In the genomic region with DNA sequence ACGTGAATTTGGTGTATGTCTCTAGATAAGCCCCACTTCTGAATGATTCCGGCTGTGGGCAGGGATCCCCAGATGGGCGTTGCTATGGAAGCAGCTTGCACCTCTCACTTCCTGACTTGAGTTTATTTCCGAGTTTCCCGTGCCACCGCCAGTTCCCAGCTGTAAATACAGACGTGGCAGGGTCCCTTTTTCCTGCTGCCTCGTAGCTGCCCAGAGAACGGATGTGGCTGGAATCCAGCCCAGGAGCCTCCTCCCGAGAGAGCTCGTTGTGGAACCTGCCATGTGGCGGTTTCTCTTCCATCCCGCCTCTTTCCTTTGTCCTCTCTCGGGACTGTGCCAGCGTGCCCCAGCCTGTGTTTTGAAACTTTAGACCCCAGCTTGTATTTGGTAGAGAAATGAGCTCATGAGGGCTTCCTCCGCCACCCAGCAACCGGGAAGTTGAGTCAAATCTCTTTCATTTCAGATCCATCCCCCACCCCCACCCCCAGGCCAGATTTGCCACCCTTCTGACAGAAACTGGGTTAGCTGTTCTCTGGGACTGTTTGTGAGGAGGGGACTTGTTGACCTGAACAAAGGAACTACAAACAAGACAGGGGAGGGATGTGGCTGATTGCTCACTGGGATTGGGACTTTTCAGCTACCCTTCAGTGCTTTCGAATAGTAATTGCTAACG, we compare ENCODE assay signal across 8 cellular contexts.
DNase-seq lines count a peak whose midpoint lies in the region; ATAC-seq, FAIRE-seq and TF ChIP-seq lines count a peak whose summit lies in the region.

No MANE protein-coding gene starts in this region.

- in situ Hi-C loops in HepG2 (cut with HindIII; ENCODE audit: extremely low pct_ligation_motif_present, low pct_unique_long_range_greater_than_20kb), result no loop called here

- H3K36me3 ChIP-seq in liver (ENCODE audit: control insufficient read depth in 4 of 4, insufficient read depth in 3 of 4, low read depth in 1 of 4, low read length in 3 of 4) (no peaks in the 10 kb centered on the region), HepG2 (replicated peaks in 1 of 2; ENCODE audit: control insufficient read depth in 1 of 2, insufficient read depth in 2 of 2, low read length in 2 of 2) (no peaks in the 10 kb centered on the region), ovary (no peaks in the 10 kb centered on the region)

- CTCF ChIA-PET in HepG2 (lab: Yijun Ruan, JAX; ENCODE audit: low intra/inter-chr PET ratio, low total read pairs), result no interaction called here

- H4K20me1 ChIP-seq in HepG2 (ENCODE audit: insufficient read depth, low read length), result 0 out of 2 replicates have a peak, but pooled peaks cover 2% of the 10 kb centered on the region

- peak overlapping the region in 1 of 3 donors; percentile 8 for H3K4me3 ChIP-seq in liver (ENCODE audit: low read depth in 1 of 3, low read length in 3 of 3)
- no peak overlapping the region for H3K4me3 ChIP-seq in HepG2 (replicated peaks in 1 of 3; ENCODE audit: insufficient read depth in 1 of 3, low read depth in 2 of 3, low read length in 3 of 3)
- peak overlapping the region; percentile 43 for H3K4me3 ChIP-seq in ovary

- no TSS peak for BruUV-seq in HepG2 (replicated peaks; lab: Mats Ljungman, UMichigan)

- FAIRE-seq in HepG2 (lab: Jason Lieb, UNC), result no peak

- H2AFZ ChIP-seq in HepG2 (ENCODE audit: low read length), result no peak overlapping the region

- POLR2A ChIA-PET in HepG2 (lab: Yijun Ruan, JAX), result no interaction called here

- no peak for TF ChIP-seq CTCF in liver (IDR thresholded peaks at IDR 0.05; ENCODE audit: low read depth, low read length, missing input control)
- no peak for TF ChIP-seq CTCF in HepG2 (CRISPR knock-in tag; IDR thresholded peaks at IDR 0.05)
- no peak for TF ChIP-seq CTCF in ovary (IDR thresholded peaks at IDR 0.05)

- no peak overlapping the region for H3K4me2 ChIP-seq in HepG2 (ENCODE audit: low read depth, low read length)

- TF ChIP-seq EP300 in HepG2 (IDR thresholded peaks at IDR 0.05; ENCODE audit: low read depth in 2 of 2, low read length in 2 of 2) (no peak), HepG2 (CRISPR knock-in tag; IDR thresholded peaks at IDR 0.05; ENCODE audit: borderline replicate concordance) (no peak), ovary (IDR thresholded peaks at IDR 0.05) (no peak)

- no peak overlapping the region for H3K4me3 Mint-ChIP-seq in activated T-cell treated with anti-CD3 and anti-CD28 coated beads, Interleukin-2, amount 50 U/mL, for 4 hours

- no peak for DNase-seq in HepG2 (ENCODE audit: low spot score)
- peak; percentile 94 for DNase-seq in NCI-H2171 (lab: John Stamatoyannopoulos, UW)
- no peak for DNase-seq in activated T-cell treated with anti-CD3 and anti-CD28 coated beads, Interleukin-2, amount 50 U/mL, for 4 hours
- DNase-seq in glomerular endothelial cell (ENCODE audit: extremely low read depth, low read depth, low spot score), result peak; percentile 93
- peak; percentile 48 to 69 (median 61) for DNase-seq in ovary
- DNase-seq in NOMO-1 treated with DMSO at 0.1 percent for 48 hours (lab: John Stamatoyannopoulos, UW; ENCODE audit: unreplicated experiment), result no peak

- 52% methylated on average over 19 of the region's 19 CpGs for WGBS in liver
- WGBS in HepG2 (ENCODE audit: low lambda C conversion rate), result 93% methylated on average over 19 of the region's 19 CpGs
- WGBS in ovary, 3 donors, result 2 to 5% (median 4%) methylated on average over 19 of the region's 19 CpGs

- peaks cover 15% of the 10 kb centered on the region for H3K4me1 Mint-ChIP-seq in activated T-cell treated with anti-CD3 and anti-CD28 coated beads, Interleukin-2, amount 50 U/mL, for 4 hours (ENCODE audit: low read depth)

- H3K79me2 ChIP-seq in HepG2 (ENCODE audit: insufficient read depth, low read length), result peaks cover 5% of the 10 kb centered on the region

- no peaks in the 10 kb centered on the region for H3K36me3 Mint-ChIP-seq in activated T-cell treated with anti-CD3 and anti-CD28 coated beads, Interleukin-2, amount 50 U/mL, for 4 hours (ENCODE audit: insufficient read depth)

- intact Hi-C loops in HepG2 (cut with micrococcal nuclease; ENCODE audit: unreplicated experiment) (no loop called here), ovary (cut with DNase I) (no loop called here)

- no peaks in the 10 kb centered on the region for H3K9me3 Mint-ChIP-seq in activated T-cell treated with anti-CD3 and anti-CD28 coated beads, Interleukin-2, amount 50 U/mL, for 4 hours

- H3K27me3 ChIP-seq in liver (ENCODE audit: control insufficient read depth in 4 of 4, insufficient read depth in 4 of 4, low read length in 3 of 4) (no peaks in the 10 kb centered on the region), HepG2 (ENCODE audit: control insufficient read depth in 1 of 2, insufficient read depth in 2 of 2, low read length in 2 of 2) (no peaks in the 10 kb centered on the region; a peak in 1 of 5 replicates), ovary (no peaks in the 10 kb centered on the region)

- H3K9ac ChIP-seq in liver (ENCODE audit: low read depth in 1 of 2, low read length in 2 of 2) (no peak overlapping the region), HepG2 (ENCODE audit: insufficient read depth, low read depth, low read length) (no peak overlapping the region)

- H3K9me3 ChIP-seq in liver (ENCODE audit: control insufficient read depth in 4 of 4, low read length in 3 of 4) (no peaks in the 10 kb centered on the region), HepG2 (ENCODE audit: low read length) (no peaks in the 10 kb centered on the region), ovary (no peaks in the 10 kb centered on the region)

- ATAC-seq in HepG2, result no peak
- peak; percentile 66 to 77 for ATAC-seq in activated T-cell treated with anti-CD3 and anti-CD28 coated beads, Interleukin-2, amount 50 U/mL, for 4 hours
- no peak for ATAC-seq in HG02759 (IDR thresholded peaks at IDR 0.05; ENCODE audit: unreplicated experiment)

- H3K4me1 ChIP-seq in liver (ENCODE audit: control insufficient read depth in 4 of 4, insufficient read depth in 4 of 4, low read length in 3 of 4) (no peaks in the 10 kb centered on the region), HepG2 (ENCODE audit: insufficient read depth, low read length) (peaks cover 15% of the 10 kb centered on the region), ovary (ENCODE audit: insufficient read depth) (peaks cover 7% of the 10 kb centered on the region)

- no peak for TF ChIP-seq POLR2A in HepG2 (IDR thresholded peaks at IDR 0.05; ENCODE audit: insufficient read depth in 1 of 2, low read depth in 2 of 2, low read length in 2 of 2)
- no peak for TF ChIP-seq POLR2A in ovary (IDR thresholded peaks at IDR 0.05)

- H3K27ac ChIP-seq in liver (ENCODE audit: low read depth in 1 of 2, low read length in 2 of 2) (peak overlapping the region; percentile 62 to 64), HepG2 (ENCODE audit: extremely low read length, insufficient read depth, low read length) (no peak overlapping the region), ovary (peak overlapping the region; percentile 26 to 45)

- TF ChIP-seq RAD21 in liver (IDR thresholded peaks at IDR 0.05), result no peak
- TF ChIP-seq RAD21 in HepG2 (CRISPR knock-in tag; IDR thresholded peaks at IDR 0.05), result no peak

- no peaks in the 10 kb centered on the region for H3K27me3 Mint-ChIP-seq in activated T-cell treated with anti-CD3 and anti-CD28 coated beads, Interleukin-2, amount 50 U/mL, for 4 hours (ENCODE audit: low read depth)

TF ChIP-seq in liver, 16 proteins besides CTCF, POLR2A, EP300 and RAD21:
- TF ChIP-seq GABPA (IDR thresholded peaks at IDR 0.05 in 1 of 2, conservative IDR thresholded peaks at IDR 0.05 in 1 of 2) (no peak), SP1 (IDR thresholded peaks at IDR 0.05) (peak; percentile 22), HNF4A (conservative IDR thresholded peaks at IDR 0.05) (no peak), FOXA1 (IDR thresholded peaks at IDR 0.05) (no peak), TAF1 (conservative IDR thresholded peaks at IDR 0.05) (no peak)
- TF ChIP-seq, protein P1, sequence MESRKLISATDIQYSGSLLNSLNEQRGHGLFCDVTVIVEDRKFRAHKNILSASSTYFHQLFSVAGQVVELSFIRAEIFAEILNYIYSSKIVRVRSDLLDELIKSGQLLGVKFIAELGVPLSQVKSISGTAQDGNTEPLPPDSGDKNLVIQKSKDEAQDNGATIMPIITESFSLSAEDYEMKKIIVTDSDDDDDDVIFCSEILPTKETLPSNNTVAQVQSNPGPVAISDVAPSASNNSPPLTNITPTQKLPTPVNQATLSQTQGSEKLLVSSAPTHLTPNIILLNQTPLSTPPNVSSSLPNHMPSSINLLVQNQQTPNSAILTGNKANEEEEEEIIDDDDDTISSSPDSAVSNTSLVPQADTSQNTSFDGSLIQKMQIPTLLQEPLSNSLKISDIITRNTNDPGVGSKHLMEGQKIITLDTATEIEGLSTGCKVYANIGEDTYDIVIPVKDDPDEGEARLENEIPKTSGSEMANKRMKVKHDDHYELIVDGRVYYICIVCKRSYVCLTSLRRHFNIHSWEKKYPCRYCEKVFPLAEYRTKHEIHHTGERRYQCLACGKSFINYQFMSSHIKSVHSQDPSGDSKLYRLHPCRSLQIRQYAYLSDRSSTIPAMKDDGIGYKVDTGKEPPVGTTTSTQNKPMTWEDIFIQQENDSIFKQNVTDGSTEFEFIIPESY (IDR thresholded peaks at IDR 0.05), result no peak

TF ChIP-seq in HepG2, 621 proteins besides CTCF, POLR2A, EP300 and RAD21 (continues in another document):
- TF ChIP-seq ZNF614 (CRISPR knock-in tag; IDR thresholded peaks at IDR 0.05; ENCODE audit: borderline replicate concordance) (no peak), JUND (CRISPR knock-in tag; IDR thresholded peaks at IDR 0.05) (no peak)
- TF ChIP-seq, protein P2, sequence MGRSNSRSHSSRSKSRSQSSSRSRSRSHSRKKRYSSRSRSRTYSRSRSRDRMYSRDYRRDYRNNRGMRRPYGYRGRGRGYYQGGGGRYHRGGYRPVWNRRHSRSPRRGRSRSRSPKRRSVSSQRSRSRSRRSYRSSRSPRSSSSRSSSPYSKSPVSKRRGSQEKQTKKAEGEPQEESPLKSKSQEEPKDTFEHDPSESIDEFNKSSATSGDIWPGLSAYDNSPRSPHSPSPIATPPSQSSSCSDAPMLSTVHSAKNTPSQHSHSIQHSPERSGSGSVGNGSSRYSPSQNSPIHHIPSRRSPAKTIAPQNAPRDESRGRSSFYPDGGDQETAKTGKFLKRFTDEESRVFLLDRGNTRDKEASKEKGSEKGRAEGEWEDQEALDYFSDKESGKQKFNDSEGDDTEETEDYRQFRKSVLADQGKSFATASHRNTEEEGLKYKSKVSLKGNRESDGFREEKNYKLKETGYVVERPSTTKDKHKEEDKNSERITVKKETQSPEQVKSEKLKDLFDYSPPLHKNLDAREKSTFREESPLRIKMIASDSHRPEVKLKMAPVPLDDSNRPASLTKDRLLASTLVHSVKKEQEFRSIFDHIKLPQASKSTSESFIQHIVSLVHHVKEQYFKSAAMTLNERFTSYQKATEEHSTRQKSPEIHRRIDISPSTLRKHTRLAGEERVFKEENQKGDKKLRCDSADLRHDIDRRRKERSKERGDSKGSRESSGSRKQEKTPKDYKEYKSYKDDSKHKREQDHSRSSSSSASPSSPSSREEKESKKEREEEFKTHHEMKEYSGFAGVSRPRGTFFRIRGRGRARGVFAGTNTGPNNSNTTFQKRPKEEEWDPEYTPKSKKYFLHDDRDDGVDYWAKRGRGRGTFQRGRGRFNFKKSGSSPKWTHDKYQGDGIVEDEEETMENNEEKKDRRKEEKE (IDR thresholded peaks at IDR 0.05), result no peak

Comparison
In these comparisons a context has a peak if more than half of its experiments do, and no peak if none do; other contexts are left out.
1. ATAC-seq: peak in activated T-cell treated with anti-CD3 and anti-CD28 coated beads, Interleukin-2, amount 50 U/mL, for 4 hours (2 of 2); none in HepG2 (single experiment) and HG02759 (single experiment).
2. DNase-seq: peak in NCI-H2171 (single experiment), glomerular endothelial cell (single experiment) and ovary (5 of 5); none in HepG2 (single experiment), activated T-cell treated with anti-CD3 and anti-CD28 coated beads, Interleukin-2, amount 50 U/mL, for 4 hours (single experiment) and NOMO-1 treated with DMSO at 0.1 percent for 48 hours (single experiment).